In the genomic region with DNA sequence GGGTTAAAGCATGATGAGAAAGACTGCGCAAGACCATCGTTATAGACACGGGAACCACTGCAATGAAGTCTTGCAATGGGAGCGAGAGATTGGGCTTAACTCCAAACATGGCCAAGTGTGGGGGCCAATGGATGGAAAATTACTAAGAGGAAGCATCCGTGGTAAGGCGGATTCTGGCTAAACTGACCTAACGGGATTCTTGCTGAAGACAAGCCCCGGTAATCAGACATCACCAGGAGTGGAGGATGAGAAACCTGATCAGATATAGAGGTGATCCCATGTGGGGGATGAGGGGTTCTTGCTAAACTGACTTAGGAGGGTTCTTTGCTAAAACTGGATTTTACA, we compare ENCODE assay signal across 15 cellular contexts. TPM values are rescaled to one million over a fixed set of nuclear protein-coding genes. Genes with fewer than 3 reads are reported as not detected.
A peak's percentile ranks its signal among the peaks of the same experiment; 100 is the strongest.
DNase-seq lines count a peak whose midpoint lies in the region; ATAC-seq and TF ChIP-seq lines count a peak whose summit lies in the region.
"Had no signal": no experiment of that assay in that cellular context is flagged by ENCODE, and none has a peak within 500 bp of the region (broad histone marks: within the 10 kb centered on the region; RNA-seq: fewer than 3 reads in every experiment).

No MANE protein-coding gene starts in this region.

- CTCF ChIA-PET in PC-9 (lab: Charles Lee), result interaction anchor here (0.6 to 1.0 kb wide), 4 partner anchors 10 to 185 kb away, joined by 3 to 14 read pairs (median 5); no protein-coding TSS in a partner anchor

- H3K4me1 Mint-ChIP-seq in GM23338 (peaks cover 17% of the 10 kb centered on the region), type B pancreatic cell (ENCODE audit: unreplicated experiment) (peaks cover 7% of the 10 kb centered on the region)

- DNase-seq in GM23338 (ENCODE audit: low spot score), result no peak
- peak; percentile 18 to 47 for DNase-seq in PC-9
- DNase-seq in dorsolateral prefrontal cortex, result no peak
- no peak for DNase-seq in type B pancreatic cell (ENCODE audit: extremely low spot score, unreplicated experiment)
- DNase-seq in NCI-H1105 treated with DMSO at 0.1 percent for 48 hours (lab: John Stamatoyannopoulos, UW), result no peak
- no peak for DNase-seq in vagina (ENCODE audit: extremely low spot score in 2 of 2)
- DNase-seq in NCI-H2227 treated with DMSO at 0.1 percent for 48 hours (lab: John Stamatoyannopoulos, UW), result no peak
- DNase-seq: GOT3, NCI-H1417 treated with DMSO at 0.1 percent for 48 hours, NCI-H187 treated with DMSO at 0.1 percent for 48 hours had no signal

- H3K9me2 ChIP-seq in GM23338 (ENCODE audit: insufficient read depth), result no peaks in the 10 kb centered on the region
- H3K9me2 ChIP-seq in PC-9 (ENCODE audit: insufficient read depth), result no peaks in the 10 kb centered on the region

- H3K27ac ChIP-seq in GM23338 (ENCODE audit: low read depth), result no peak overlapping the region
- H3K27ac ChIP-seq in PC-9, result no peak overlapping the region
- peak overlapping the region in 34 of 59 donors; percentile 2 to 83 (median 52) for H3K27ac ChIP-seq in dorsolateral prefrontal cortex
- H3K27ac ChIP-seq in vagina, result no peak overlapping the region
- H3K27ac ChIP-seq: BLaER1 treated with 17β-estradiol and CSF1 and Interleukin-3, amounts not matched to agents 10 nM and 100 nM; SJSA1 had no signal

- TF ChIP-seq POLR2A in vagina (IDR thresholded peaks at IDR 0.05), result no peak

- no peak overlapping the region for H3K27ac Mint-ChIP-seq in GM23338
- peak overlapping the region; percentile 81 for H3K27ac Mint-ChIP-seq in type B pancreatic cell
- H3K27ac Mint-ChIP-seq: CD4-positive, alpha-beta memory T cell had no signal

- H3K36me3 Mint-ChIP-seq in GM23338 (ENCODE audit: low read depth) (no peaks in the 10 kb centered on the region), type B pancreatic cell (no peaks in the 10 kb centered on the region)
- H3K36me3 Mint-ChIP-seq: CD4-positive, alpha-beta memory T cell had no signal

- POLR2A ChIA-PET in PC-9 (lab: Charles Lee; ENCODE audit: unreplicated experiment), result interaction anchor here (0.6 to 0.8 kb wide), 3 partner anchors 24 to 696 kb away, joined by 4 to 7 read pairs (median 5); a partner anchor contains a TSS

- H3K4me3 ChIP-seq in GM23338 (no peak overlapping the region), PC-9 (no peak overlapping the region), dorsolateral prefrontal cortex (peak overlapping the region in 16 of 59 donors; percentile 0 to 40 (median 10)), vagina (no peak overlapping the region)
- H3K4me3 ChIP-seq: BLaER1 treated with 17β-estradiol and CSF1 and Interleukin-3, amounts not matched to agents 10 nM and 100 nM; MG63; SJSA1 had no signal

- 0 out of 2 replicates have a peak overlapping the region, but pooled peaks have one; percentile 36 for H3K4me2 ChIP-seq in GM23338
- H3K4me2 ChIP-seq in PC-9, result peak overlapping the region; percentile 41

- peaks cover 17% of the 10 kb centered on the region for H3K4me1 ChIP-seq in GM23338 (ENCODE audit: insufficient read depth)
- H3K4me1 ChIP-seq in PC-9 (replicated peaks; ENCODE audit: insufficient read depth), result peaks cover 16% of the 10 kb centered on the region
- H3K4me1 ChIP-seq in vagina, result peaks cover 3% of the 10 kb centered on the region

- TF ChIP-seq CTCF in GM23338 (conservative IDR thresholded peaks at IDR 0.05; ENCODE audit: low read depth in 2 of 2) (no peak), PC-9 (conservative IDR thresholded peaks at IDR 0.05) (no peak), dorsolateral prefrontal cortex (IDR thresholded peaks at IDR 0.05 in 54 of 56, conservative IDR thresholded peaks at IDR 0.05 in 2 of 56; ENCODE audit: low read depth in 1 of 56, partially characterized antibody in 56 of 56) (no peak), type B pancreatic cell (conservative IDR thresholded peaks at IDR 0.05) (no peak), vagina (IDR thresholded peaks at IDR 0.05) (no peak)

- H3K9me3 Mint-ChIP-seq in GM23338 (no peaks in the 10 kb centered on the region), type B pancreatic cell (no peaks in the 10 kb centered on the region)

- intact Hi-C loops in PC-9 (cut with micrococcal nuclease; ENCODE audit: unreplicated experiment) (no loop called here), dorsolateral prefrontal cortex (cut with DNase I) (loop anchor here (5.0 to 10.0 kb wide), 2 partner anchors 181 to 183 kb away; a partner anchor contains a TSS), vagina (cut with DNase I) (no loop called here)

- H3K9me3 ChIP-seq in PC-9 (ENCODE audit: insufficient read depth, low read depth), result no peaks in the 10 kb centered on the region
- no peaks in the 10 kb centered on the region for H3K9me3 ChIP-seq in vagina
- H3K9me3 ChIP-seq: BLaER1 treated with 17β-estradiol and CSF1 and Interleukin-3, amounts not matched to agents 10 nM and 100 nM; MG63; SJSA1 had no signal

- H3K36me3 ChIP-seq in GM23338 (ENCODE audit: insufficient read depth), result no peaks in the 10 kb centered on the region
- H3K36me3 ChIP-seq in PC-9 (ENCODE audit: low read depth), result no peaks in the 10 kb centered on the region
- H3K36me3 ChIP-seq in vagina, result no peaks in the 10 kb centered on the region
- H3K36me3 ChIP-seq: BLaER1 treated with 17β-estradiol and CSF1 and Interleukin-3, amounts not matched to agents 10 nM and 100 nM; MG63; SJSA1 had no signal

- H3F3A ChIP-seq in GM23338 (replicated peaks; ENCODE audit: low read depth) (0 out of 2 replicates have a peak, but pooled peaks cover 2% of the 10 kb centered on the region), PC-9 (ENCODE audit: insufficient read depth, low read depth) (peaks cover 17% of the 10 kb centered on the region)

- no peaks in the 10 kb centered on the region for H3K79me2 ChIP-seq in GM23338 (replicated peaks; ENCODE audit: insufficient read depth)
- no peaks in the 10 kb centered on the region for H3K79me2 ChIP-seq in PC-9 (ENCODE audit: low read depth)

- H2AFZ ChIP-seq in GM23338 (peak overlapping the region; percentile 1; the same call in 1 of the 2 replicates), PC-9 (no peak overlapping the region)

- peaks cover 10% of the 10 kb centered on the region for H3K27me3 Mint-ChIP-seq in GM23338 (ENCODE audit: insufficient read depth, low read depth, poor library complexity)
- peaks cover 3% of the 10 kb centered on the region for H3K27me3 Mint-ChIP-seq in type B pancreatic cell

- peak; percentile 21 for ATAC-seq in GM23338

- H3K27me3 ChIP-seq in GM23338 (ENCODE audit: insufficient read depth), result no peaks in the 10 kb centered on the region
- no peaks in the 10 kb centered on the region for H3K27me3 ChIP-seq in PC-9 (ENCODE audit: insufficient read depth, low read depth)
- no peaks in the 10 kb centered on the region for H3K27me3 ChIP-seq in dorsolateral prefrontal cortex
- H3K27me3 ChIP-seq in vagina, result no peaks in the 10 kb centered on the region
- H3K27me3 ChIP-seq: BLaER1 treated with 17β-estradiol and CSF1 and Interleukin-3, amounts not matched to agents 10 nM and 100 nM; MG63; SJSA1 had no signal

- no peaks in the 10 kb centered on the region for H4K20me1 ChIP-seq in GM23338 (replicated peaks; ENCODE audit: insufficient read depth)
- H4K20me1 ChIP-seq in PC-9 (ENCODE audit: insufficient read depth), result no peaks in the 10 kb centered on the region
- H4K20me1 ChIP-seq: BLaER1 treated with 17β-estradiol and CSF1 and Interleukin-3, amounts not matched to agents 10 nM and 100 nM had no signal

- BruUV-seq in PC-9 (replicated peaks; lab: Mats Ljungman, UMichigan), result no TSS peak

- H3K4me3 Mint-ChIP-seq in GM23338 (no peak overlapping the region), type B pancreatic cell (peak overlapping the region; percentile 56)
- H3K4me3 Mint-ChIP-seq: CD4-positive, alpha-beta memory T cell had no signal

TF ChIP-seq in GM23338, 12 proteins besides CTCF, POLR2A, EP300 and RAD21 (continues in another document):
- TF ChIP-seq, protein P1, sequence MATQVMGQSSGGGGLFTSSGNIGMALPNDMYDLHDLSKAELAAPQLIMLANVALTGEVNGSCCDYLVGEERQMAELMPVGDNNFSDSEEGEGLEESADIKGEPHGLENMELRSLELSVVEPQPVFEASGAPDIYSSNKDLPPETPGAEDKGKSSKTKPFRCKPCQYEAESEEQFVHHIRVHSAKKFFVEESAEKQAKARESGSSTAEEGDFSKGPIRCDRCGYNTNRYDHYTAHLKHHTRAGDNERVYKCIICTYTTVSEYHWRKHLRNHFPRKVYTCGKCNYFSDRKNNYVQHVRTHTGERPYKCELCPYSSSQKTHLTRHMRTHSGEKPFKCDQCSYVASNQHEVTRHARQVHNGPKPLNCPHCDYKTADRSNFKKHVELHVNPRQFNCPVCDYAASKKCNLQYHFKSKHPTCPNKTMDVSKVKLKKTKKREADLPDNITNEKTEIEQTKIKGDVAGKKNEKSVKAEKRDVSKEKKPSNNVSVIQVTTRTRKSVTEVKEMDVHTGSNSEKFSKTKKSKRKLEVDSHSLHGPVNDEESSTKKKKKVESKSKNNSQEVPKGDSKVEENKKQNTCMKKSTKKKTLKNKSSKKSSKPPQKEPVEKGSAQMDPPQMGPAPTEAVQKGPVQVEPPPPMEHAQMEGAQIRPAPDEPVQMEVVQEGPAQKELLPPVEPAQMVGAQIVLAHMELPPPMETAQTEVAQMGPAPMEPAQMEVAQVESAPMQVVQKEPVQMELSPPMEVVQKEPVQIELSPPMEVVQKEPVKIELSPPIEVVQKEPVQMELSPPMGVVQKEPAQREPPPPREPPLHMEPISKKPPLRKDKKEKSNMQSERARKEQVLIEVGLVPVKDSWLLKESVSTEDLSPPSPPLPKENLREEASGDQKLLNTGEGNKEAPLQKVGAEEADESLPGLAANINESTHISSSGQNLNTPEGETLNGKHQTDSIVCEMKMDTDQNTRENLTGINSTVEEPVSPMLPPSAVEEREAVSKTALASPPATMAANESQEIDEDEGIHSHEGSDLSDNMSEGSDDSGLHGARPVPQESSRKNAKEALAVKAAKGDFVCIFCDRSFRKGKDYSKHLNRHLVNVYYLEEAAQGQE (IDR thresholded peaks at IDR 0.05; ENCODE audit: unreplicated experiment), result no peak

RNA-seq across cellular contexts. Expression of a gene that starts 5.8 kb away (rescaled TPM):
- total RNA-seq in GM23338 (2014; rRNA removed; shearing (Covaris generic)), result 12.3 and 30.9 TPM in 2 replicates
- 37.0 and 37.7 TPM in 2 replicates for polyA plus RNA-seq in GM23338 (2016; fragmentation: Nextera tagmentation; extraction: Ambion mirVana)
- total RNA-seq in PC-9 (2021) (12.0 and 19.1 TPM in 2 replicates), dorsolateral prefrontal cortex (100 to 1,000 TPM; 108 to 421 (median 288) TPM), type B pancreatic cell (ENCODE audit: low replicate concordance) (41.4 and 47.9 TPM in 2 replicates), vagina (42.2 TPM)
- total RNA-seq: CD4-positive, alpha-beta memory T cell; T-helper 1 cell treated with Interleukin-12 subunit alpha and Interleukin-12 subunit beta and Interleukin-4 antibody, amounts not matched to agents 30 ng/mL and 1 ng/mL, for 36 hours had no signal

RNA-seq across cellular contexts. Expression of a gene that starts 24.6 kb away (rescaled TPM):
- 2,755 and 3,244 TPM in 2 replicates for total RNA-seq in GM23338 (2014; rRNA removed; shearing (Covaris generic))
- polyA plus RNA-seq in GM23338 (2016; fragmentation: Nextera tagmentation; extraction: Ambion mirVana), result 1,846 and 1,983 TPM in 2 replicates
- total RNA-seq in PC-9 (2021) (1,699 and 2,252 TPM in 2 replicates), dorsolateral prefrontal cortex (100 to 1,000 TPM; 562 to 963 (median 699) TPM), type B pancreatic cell (ENCODE audit: low replicate concordance) (2,337 and 2,431 TPM in 2 replicates), vagina (2,613 TPM)

RNA-seq across cellular contexts. Expression of a gene that starts 55.6 kb away (rescaled TPM):
- total RNA-seq in GM23338 (2014; rRNA removed; shearing (Covaris generic)), result 18.0 and 27.5 TPM in 2 replicates
- 10.7 and 12.4 TPM in 2 replicates for polyA plus RNA-seq in GM23338 (2016; fragmentation: Nextera tagmentation; extraction: Ambion mirVana)
- total RNA-seq in PC-9 (2021) (39.9 and 42.8 TPM in 2 replicates), dorsolateral prefrontal cortex (10 to 100 TPM; 25.2 to 75.7 (median 46.7) TPM), type B pancreatic cell (ENCODE audit: low replicate concordance) (26.0 and 31.0 TPM in 2 replicates), vagina (25.5 TPM)

Comparison
In these comparisons a context has a peak if more than half of its experiments do, and no peak if none do; other contexts are left out.
1. DNase-seq: peak in PC-9 (2 of 2); none in GM23338 (single experiment), dorsolateral prefrontal cortex (0 of 10), type B pancreatic cell (single experiment), NCI-H1105 treated with DMSO at 0.1 percent for 48 hours (single experiment), vagina (0 of 2) and NCI-H2227 treated with DMSO at 0.1 percent for 48 hours (single experiment).
2. H3K27ac ChIP-seq: peak in dorsolateral prefrontal cortex (34 of 59); none in GM23338 (single experiment), PC-9 (single experiment) and vagina (single experiment).
3. intact Hi-C loops: an anchor here in dorsolateral prefrontal cortex (5.0 to 10.0 kb wide); none called in PC-9 and vagina.